Comparison of ENCODE assay signal across 1 cellular context in genomic region chr10:102163342-102163989, GRCh38.
TF ChIP-seq lines count a peak whose summit lies in the region.

No MANE protein-coding gene starts in this region.

TF ChIP-seq in HCT116, 20 proteins besides CTCF, POLR2A, EP300 and RAD21 (continued from another document):
- TF ChIP-seq FOSL1 (IDR thresholded peaks at IDR 0.05; ENCODE audit: low read depth) (no peak), POLR2AphosphoS5 (IDR thresholded peaks at IDR 0.05; ENCODE audit: low read depth, low read length) (no peak), REST (IDR thresholded peaks at IDR 0.05; ENCODE audit: low read depth) (no peak), CEBPB (IDR thresholded peaks at IDR 0.05; ENCODE audit: low read depth) (no peak), TCF7L2 (IDR thresholded peaks at IDR 0.05; ENCODE audit: borderline replicate concordance, extremely low read depth, insufficient read depth, insufficient read length) (no peak), ATF3 (IDR thresholded peaks at IDR 0.05) (no peak), CBX3 (IDR thresholded peaks at IDR 0.05; ENCODE audit: low read depth) (no peak), ELF1 (IDR thresholded peaks at IDR 0.05; ENCODE audit: borderline replicate concordance, low read depth) (no peak), SP1 (IDR thresholded peaks at IDR 0.05; ENCODE audit: low read depth) (no peak), EZH2phosphoT487 (IDR thresholded peaks at IDR 0.05; ENCODE audit: borderline replicate concordance) (no peak), EGR1 (IDR thresholded peaks at IDR 0.05; ENCODE audit: low read depth) (no peak)
